Comparison of ENCODE assay signal across 29 cellular contexts in the genomic region with DNA sequence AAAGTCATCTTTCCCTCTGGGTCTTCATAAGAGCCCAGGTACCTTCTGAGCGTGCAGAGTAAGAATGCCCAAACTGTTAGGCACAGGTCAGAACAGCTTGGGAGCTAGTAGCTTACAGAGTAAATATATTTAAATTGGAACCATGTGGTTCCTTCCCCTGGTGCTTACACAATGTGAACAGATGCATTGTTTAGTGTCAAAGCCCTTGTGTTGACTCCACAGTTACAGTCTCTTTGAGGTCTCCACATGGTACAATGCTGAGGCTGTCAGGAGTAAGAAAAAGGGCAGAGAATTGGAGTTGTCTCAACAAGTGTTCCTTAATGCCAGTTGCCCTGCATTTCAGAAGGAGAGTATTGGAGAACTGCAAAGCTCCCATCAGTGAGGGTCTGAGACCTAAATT.
A peak's percentile ranks its signal among the peaks of the same experiment; 100 is the strongest.
DNase-seq lines count a peak whose midpoint lies in the region; ATAC-seq and TF ChIP-seq lines count a peak whose summit lies in the region.
"Had no signal": no experiment of that assay in that cellular context is flagged by ENCODE, and none has a peak within 500 bp of the region (broad histone marks: within the 10 kb centered on the region; RNA-seq: fewer than 3 reads in every experiment).

No MANE protein-coding gene starts in this region.

- H3K27ac Mint-ChIP-seq in GM23338: no peak overlapping the region
- H3K27ac Mint-ChIP-seq: CD4-positive, alpha-beta T cell; H9; T-helper 1 cell treated with Interleukin-12 subunit alpha and Interleukin-12 subunit beta and Interleukin-4 antibody, amounts not matched to agents 30 μg/mL and 1 μg/mL, for 36 hours had no signal

- no peaks in the 10 kb centered on the region; the same call in 1 of the 2 replicates for H3K36me3 ChIP-seq in GM23338 (ENCODE audit: insufficient read depth)
- H3K36me3 ChIP-seq: cardiac muscle cell, colonic mucosa, left ventricle myocardium inferior, right atrium auricular region, uterus had no signal

- H3K27me3 Mint-ChIP-seq in GM23338 (ENCODE audit: insufficient read depth, low read depth, poor library complexity): peaks cover 36% of the 10 kb centered on the region

- H3K27me3 ChIP-seq in GM23338 (ENCODE audit: insufficient read depth): peaks cover 32% of the 10 kb centered on the region
- H3K27me3 ChIP-seq: cardiac muscle cell, colonic mucosa, right atrium auricular region, SJSA1, stomach, uterus had no signal

- H3K79me2 ChIP-seq in GM23338 (replicated peaks; ENCODE audit: insufficient read depth): no peaks in the 10 kb centered on the region

- H3K4me3 Mint-ChIP-seq in GM23338: no peak overlapping the region
- H3K4me3 Mint-ChIP-seq: CD4-positive, alpha-beta T cell; H9; T-helper 1 cell treated with Interleukin-12 subunit alpha and Interleukin-12 subunit beta and Interleukin-4 antibody, amounts not matched to agents 30 μg/mL and 1 μg/mL, for 36 hours had no signal

- ATAC-seq in GM23338 (peak; percentile 77), sciatic nerve (no peak)
- ATAC-seq: K562 had no signal

- H3K4me3 ChIP-seq in GM23338 (no peak overlapping the region), fibroblast of villous mesenchyme (ENCODE audit: low read depth, low read length) (no peak overlapping the region)
- H3K4me3 ChIP-seq: cardiac muscle cell, colonic mucosa, K562, left ventricle myocardium inferior, right atrium auricular region, SJSA1, stomach, uterus had no signal

- peaks cover 50% of the 10 kb centered on the region for H3K4me1 Mint-ChIP-seq in GM23338

- no peak overlapping the region for H3K27ac ChIP-seq in GM23338 (ENCODE audit: low read depth)
- H3K27ac ChIP-seq: cardiac muscle cell, colonic mucosa, left ventricle myocardium inferior, right atrium auricular region, SJSA1, stomach, uterus had no signal

- H3K9me2 ChIP-seq in GM23338 (ENCODE audit: insufficient read depth): no peaks in the 10 kb centered on the region

- H3K36me3 Mint-ChIP-seq in GM23338 (ENCODE audit: low read depth): no peaks in the 10 kb centered on the region

- H3K4me2 ChIP-seq in GM23338: 0 out of 2 replicates have a peak overlapping the region, but pooled peaks have one; percentile 34

- H2AFZ ChIP-seq in GM23338: no peak overlapping the region

- no peaks in the 10 kb centered on the region; the same call in 2 of the 3 replicates for H3K9me3 Mint-ChIP-seq in GM23338
- H3K9me3 Mint-ChIP-seq: CD4-positive, alpha-beta T cell; H9; T-helper 1 cell treated with Interleukin-12 subunit alpha and Interleukin-12 subunit beta and Interleukin-4 antibody, amounts not matched to agents 30 μg/mL and 1 μg/mL, for 36 hours had no signal

- no peaks in the 10 kb centered on the region; the same call in 1 of the 2 replicates for H4K20me1 ChIP-seq in GM23338 (replicated peaks; ENCODE audit: insufficient read depth)

- H3K4me1 ChIP-seq in GM23338 (ENCODE audit: insufficient read depth): peaks cover 47% of the 10 kb centered on the region
- H3K4me1 ChIP-seq: colonic mucosa, right atrium auricular region, stomach, uterus had no signal

- intact Hi-C loops in sciatic nerve (cut with DNase I): no loop called here

- DNase-seq in DMS53 (lab: John Stamatoyannopoulos, UW) (peak; percentile 8), DMS53 treated with DMSO at 0.1 percent for 48 hours (lab: John Stamatoyannopoulos, UW; ENCODE audit: unreplicated experiment) (no peak), GM23338 (ENCODE audit: low spot score) (no peak), NCI-H748 treated with DMSO at 0.1 percent for 48 hours (lab: John Stamatoyannopoulos, UW) (peak; percentile 42), fibroblast of villous mesenchyme (ENCODE audit: low read depth) (peak; percentile 45), NCI-H446 (lab: John Stamatoyannopoulos, UW) (no peak), sciatic nerve (ENCODE audit: low spot score) (no peak), C1 segment of cervical spinal cord (lab: John Stamatoyannopoulos, UW) (no peak)
- DNase-seq: 8988T; activated gamma-delta T cell treated with Interleukin-2 at 50 U/mL for 16 hours; activated T-cell treated with anti-CD3 and anti-CD28 coated beads, Interleukin-2, amount 50 U/mL, for 48 hours; CD4-positive, alpha-beta T cell; colonic mucosa; effector CD4-positive, alpha-beta T cell; H9; left ventricle myocardium inferior; mesendoderm; NCI-H1092; NCI-H2029 treated with DMSO at 0.1 percent for 48 hours; NCI-H524 treated with DMSO at 0.1 percent for 48 hours; posterior cingulate gyrus; stimulated activated CD8-positive, alpha-beta memory T cell treated with anti-CD3 and anti-CD28 coated beads, Interleukin-4, amount 100 ng/mL, for 48 hours; stomach; uterus had no signal

- TF ChIP-seq CTCF in GM23338 (conservative IDR thresholded peaks at IDR 0.05; ENCODE audit: low read depth in 2 of 2): no peak
- no peak for TF ChIP-seq CTCF in fibroblast of villous mesenchyme (IDR thresholded peaks at IDR 0.05; ENCODE audit: insufficient read depth, low read depth, low read length)

- H3F3A ChIP-seq in GM23338 (replicated peaks; ENCODE audit: low read depth): 0 out of 2 replicates have a peak, but pooled peaks cover 6% of the 10 kb centered on the region

TF ChIP-seq in GM23338, 12 proteins besides CTCF, POLR2A, EP300 and RAD21:
- no peak for TF ChIP-seq POLR2AphosphoS5 (IDR thresholded peaks at IDR 0.05; ENCODE audit: low read depth)
- TF ChIP-seq, protein P1, sequence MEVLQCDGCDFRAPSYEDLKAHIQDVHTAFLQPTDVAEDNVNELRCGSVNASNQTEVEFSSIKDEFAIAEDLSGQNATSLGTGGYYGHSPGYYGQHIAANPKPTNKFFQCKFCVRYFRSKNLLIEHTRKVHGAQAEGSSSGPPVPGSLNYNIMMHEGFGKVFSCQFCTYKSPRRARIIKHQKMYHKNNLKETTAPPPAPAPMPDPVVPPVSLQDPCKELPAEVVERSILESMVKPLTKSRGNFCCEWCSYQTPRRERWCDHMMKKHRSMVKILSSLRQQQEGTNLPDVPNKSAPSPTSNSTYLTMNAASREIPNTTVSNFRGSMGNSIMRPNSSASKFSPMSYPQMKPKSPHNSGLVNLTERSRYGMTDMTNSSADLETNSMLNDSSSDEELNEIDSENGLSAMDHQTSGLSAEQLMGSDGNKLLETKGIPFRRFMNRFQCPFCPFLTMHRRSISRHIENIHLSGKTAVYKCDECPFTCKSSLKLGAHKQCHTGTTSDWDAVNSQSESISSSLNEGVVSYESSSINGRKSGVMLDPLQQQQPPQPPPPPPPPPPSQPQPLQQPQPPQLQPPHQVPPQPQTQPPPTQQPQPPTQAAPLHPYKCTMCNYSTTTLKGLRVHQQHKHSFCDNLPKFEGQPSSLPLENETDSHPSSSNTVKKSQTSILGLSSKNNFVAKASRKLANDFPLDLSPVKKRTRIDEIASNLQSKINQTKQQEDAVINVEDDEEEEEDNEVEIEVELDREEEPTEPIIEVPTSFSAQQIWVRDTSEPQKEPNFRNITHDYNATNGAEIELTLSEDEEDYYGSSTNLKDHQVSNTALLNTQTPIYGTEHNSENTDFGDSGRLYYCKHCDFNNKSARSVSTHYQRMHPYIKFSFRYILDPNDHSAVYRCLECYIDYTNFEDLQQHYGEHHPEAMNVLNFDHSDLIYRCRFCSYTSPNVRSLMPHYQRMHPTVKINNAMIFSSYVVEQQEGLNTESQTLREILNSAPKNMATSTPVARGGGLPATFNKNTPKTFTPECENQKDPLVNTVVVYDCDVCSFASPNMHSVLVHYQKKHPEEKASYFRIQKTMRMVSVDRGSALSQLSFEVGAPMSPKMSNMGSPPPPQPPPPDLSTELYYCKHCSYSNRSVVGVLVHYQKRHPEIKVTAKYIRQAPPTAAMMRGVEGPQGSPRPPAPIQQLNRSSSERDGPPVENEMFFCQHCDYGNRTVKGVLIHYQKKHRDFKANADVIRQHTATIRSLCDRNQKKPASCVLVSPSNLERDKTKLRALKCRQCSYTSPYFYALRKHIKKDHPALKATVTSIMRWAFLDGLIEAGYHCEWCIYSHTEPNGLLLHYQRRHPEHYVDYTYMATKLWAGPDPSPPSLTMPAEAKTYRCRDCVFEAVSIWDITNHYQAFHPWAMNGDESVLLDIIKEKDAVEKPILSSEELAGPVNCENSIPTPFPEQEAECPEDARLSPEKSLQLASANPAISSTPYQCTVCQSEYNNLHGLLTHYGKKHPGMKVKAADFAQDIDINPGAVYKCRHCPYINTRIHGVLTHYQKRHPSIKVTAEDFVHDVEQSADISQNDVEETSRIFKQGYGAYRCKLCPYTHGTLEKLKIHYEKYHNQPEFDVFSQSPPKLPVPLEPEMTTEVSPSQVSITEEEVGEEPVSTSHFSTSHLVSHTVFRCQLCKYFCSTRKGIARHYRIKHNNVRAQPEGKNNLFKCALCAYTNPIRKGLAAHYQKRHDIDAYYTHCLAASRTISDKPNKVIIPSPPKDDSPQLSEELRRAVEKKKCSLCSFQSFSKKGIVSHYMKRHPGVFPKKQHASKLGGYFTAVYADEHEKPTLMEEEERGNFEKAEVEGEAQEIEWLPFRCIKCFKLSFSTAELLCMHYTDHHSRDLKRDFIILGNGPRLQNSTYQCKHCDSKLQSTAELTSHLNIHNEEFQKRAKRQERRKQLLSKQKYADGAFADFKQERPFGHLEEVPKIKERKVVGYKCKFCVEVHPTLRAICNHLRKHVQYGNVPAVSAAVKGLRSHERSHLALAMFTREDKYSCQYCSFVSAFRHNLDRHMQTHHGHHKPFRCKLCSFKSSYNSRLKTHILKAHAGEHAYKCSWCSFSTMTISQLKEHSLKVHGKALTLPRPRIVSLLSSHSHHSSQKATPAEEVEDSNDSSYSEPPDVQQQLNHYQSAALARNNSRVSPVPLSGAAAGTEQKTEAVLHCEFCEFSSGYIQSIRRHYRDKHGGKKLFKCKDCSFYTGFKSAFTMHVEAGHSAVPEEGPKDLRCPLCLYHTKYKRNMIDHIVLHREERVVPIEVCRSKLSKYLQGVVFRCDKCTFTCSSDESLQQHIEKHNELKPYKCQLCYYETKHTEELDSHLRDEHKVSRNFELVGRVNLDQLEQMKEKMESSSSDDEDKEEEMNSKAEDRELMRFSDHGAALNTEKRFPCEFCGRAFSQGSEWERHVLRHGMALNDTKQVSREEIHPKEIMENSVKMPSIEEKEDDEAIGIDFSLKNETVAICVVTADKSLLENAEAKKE (CRISPR knock-in tag; IDR thresholded peaks at IDR 0.05): peak; percentile 13; the same call in 1 of the 2 replicates

Comparison
In these comparisons a context has a peak if more than half of its experiments do, and no peak if none do; other contexts are left out.
1. DNase-seq: peak in DMS53 (single experiment), NCI-H748 treated with DMSO at 0.1 percent for 48 hours (single experiment) and fibroblast of villous mesenchyme (single experiment); none in DMS53 treated with DMSO at 0.1 percent for 48 hours (single experiment), GM23338 (single experiment), NCI-H446 (0 of 2), sciatic nerve (single experiment) and C1 segment of cervical spinal cord (0 of 14).